Comparison of ENCODE assay signal across 12 cellular contexts in genomic region chr19:50870417-50871089, GRCh38. TPM values are rescaled to one million over a fixed set of nuclear protein-coding genes. Genes with fewer than 3 reads are reported as not detected.
DNase-seq lines count a peak whose midpoint lies in the region; TF ChIP-seq lines count a peak whose summit lies in the region.
"Had no signal": no experiment of that assay in that cellular context is flagged by ENCODE, and none has a peak within 500 bp of the region (broad histone marks: within the 10 kb centered on the region; RNA-seq: fewer than 3 reads in every experiment).

No MANE protein-coding gene starts in this region.

- TF ChIP-seq CTCF in sigmoid colon (IDR thresholded peaks at IDR 0.05): no peak

- peaks cover 0 to 29% (median 7%) of the 10 kb centered on the region in 3 donors for H3K27me3 ChIP-seq in sigmoid colon

- H3K27ac ChIP-seq in sigmoid colon: no peak overlapping the region
- H3K27ac ChIP-seq: esophagus muscularis mucosa, SJSA1 had no signal

- WGBS in sigmoid colon, 2 donors: 61 to 93% methylated on average over 26 of the region's 26 CpGs

- H3K4me3 ChIP-seq in sigmoid colon: no peak overlapping the region
- H3K4me3 ChIP-seq: esophagus muscularis mucosa, SJSA1 had no signal

- H3K36me3 ChIP-seq in sigmoid colon: no peaks in the 10 kb centered on the region
- H3K36me3 ChIP-seq: esophagus muscularis mucosa, SJSA1 had no signal

- no peak for TF ChIP-seq POLR2A in sigmoid colon (IDR thresholded peaks at IDR 0.05)

- no peak for TF ChIP-seq EP300 in sigmoid colon (IDR thresholded peaks at IDR 0.05)

- DNase-seq in ELF-1 (ENCODE audit: low read depth, low spot score) (peak; percentile 73), HuH-7 (ENCODE audit: low spot score) (peak; percentile 43), sigmoid colon (peak; percentile 59), NCI-H1105 treated with DMSO at 0.1 percent for 48 hours (lab: John Stamatoyannopoulos, UW) (no peak), GM19238 (ENCODE audit: insufficient read length, low spot score) (no peak), germinal center (ENCODE audit: low spot score) (no peak)
- DNase-seq in activated CD8-positive, alpha-beta memory T cell treated with anti-CD3 and anti-CD28 coated beads, Interleukin-2, amount 50 U/mL, for 48 hours: peak; percentile 66
- DNase-seq: CD8-positive, alpha-beta memory T cell; NCI-H510A treated with DMSO at 0.1 percent for 48 hours; right cardiac atrium had no signal

- H3K9me3 ChIP-seq in sigmoid colon: no peaks in the 10 kb centered on the region
- H3K9me3 ChIP-seq: esophagus muscularis mucosa, SJSA1 had no signal

- H3K4me1 ChIP-seq in sigmoid colon: no peaks in the 10 kb centered on the region
- H3K4me1 ChIP-seq: esophagus muscularis mucosa, SJSA1 had no signal

- intact Hi-C loops in sigmoid colon (cut with DNase I): no loop called here

RNA-seq across cellular contexts. Expression of gene KLK2, which starts 2.7 kb away (rescaled TPM):
- total RNA-seq in sigmoid colon: not detected
- polyA plus RNA-seq in sigmoid colon: under 1 TPM in 1 of 3 donors, not detected in 2; 0.28 TPM
- total RNA-seq: CD8-positive, alpha-beta memory T cell; esophagus muscularis mucosa; right cardiac atrium; SJSA1 had no signal
- polyA plus RNA-seq: CD8-positive, alpha-beta memory T cell; right cardiac atrium had no signal

RNA-seq across cellular contexts. Expression of gene KLK3, which starts 15.8 kb away (rescaled TPM):
- total RNA-seq in sigmoid colon: not detected
- polyA plus RNA-seq in sigmoid colon: 1 to 10 TPM; 1.8 to 4.2 (median 3.0) TPM
- total RNA-seq: CD8-positive, alpha-beta memory T cell; esophagus muscularis mucosa; right cardiac atrium; SJSA1 had no signal
- polyA plus RNA-seq: CD8-positive, alpha-beta memory T cell; right cardiac atrium had no signal

RNA-seq across cellular contexts. Expression of gene KLK15, which starts 37.2 kb away (rescaled TPM):
- total RNA-seq in sigmoid colon: not detected
- polyA plus RNA-seq in sigmoid colon: 10 to 100 TPM in 1 of 3 donors, 1 to 10 TPM in 2; 2.1 to 10.2 (median 2.8) TPM
- total RNA-seq: CD8-positive, alpha-beta memory T cell; esophagus muscularis mucosa; right cardiac atrium; SJSA1 had no signal
- polyA plus RNA-seq: CD8-positive, alpha-beta memory T cell; right cardiac atrium had no signal

RNA-seq across cellular contexts. Expression of gene KLK4, which starts 40.6 kb away (rescaled TPM):
- not detected for total RNA-seq in sigmoid colon
- 1 to 10 TPM in 2 of 3 donors, under 1 TPM in 1; 0.39 to 2.8 (median 1.2) TPM for polyA plus RNA-seq in sigmoid colon
- total RNA-seq: CD8-positive, alpha-beta memory T cell; esophagus muscularis mucosa; right cardiac atrium; SJSA1 had no signal
- polyA plus RNA-seq: CD8-positive, alpha-beta memory T cell; right cardiac atrium had no signal

RNA-seq across cellular contexts. Expression of gene KLK1, which starts 47.0 kb away (rescaled TPM):
- not detected for total RNA-seq in sigmoid colon
- polyA plus RNA-seq in sigmoid colon: 100 to 1,000 TPM in 2 of 3 donors, 10 to 100 TPM in 1; 44.6 to 398 (median 277) TPM
- total RNA-seq: esophagus muscularis mucosa, SJSA1 had no signal
- polyA plus RNA-seq: CD8-positive, alpha-beta memory T cell had no signal

Comparison
In these comparisons a context has a peak if more than half of its experiments do, and no peak if none do; other contexts are left out.
1. DNase-seq: peak in ELF-1 (single experiment), HuH-7 (single experiment), activated CD8-positive, alpha-beta memory T cell treated with anti-CD3 and anti-CD28 coated beads, Interleukin-2, amount 50 U/mL, for 48 hours (single experiment) and sigmoid colon (single experiment); none in NCI-H1105 treated with DMSO at 0.1 percent for 48 hours (single experiment), GM19238 (single experiment) and germinal center (single experiment).